31 cellular contexts compared by ENCODE assay signal in the genomic region with DNA sequence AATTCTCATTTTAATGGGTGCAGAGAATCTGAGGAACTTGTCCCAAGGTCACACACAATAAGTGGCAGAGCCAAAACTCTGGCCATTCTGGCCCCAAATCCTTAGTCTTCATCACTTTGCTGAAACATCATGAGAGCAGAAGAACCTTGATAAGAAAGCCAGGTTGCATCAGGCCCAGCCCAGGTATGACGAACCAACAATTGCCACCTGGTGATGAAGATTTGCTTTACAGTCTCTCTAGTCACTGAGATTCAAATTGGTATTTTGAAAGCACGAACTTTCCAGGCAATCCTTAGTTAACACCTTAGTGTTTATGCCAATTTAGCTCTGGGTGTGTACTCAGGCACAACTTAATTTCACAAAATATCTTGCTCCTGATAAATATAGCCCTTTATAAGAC.
"Had no signal": no experiment of that assay in that cellular context is flagged by ENCODE, and none has a peak within 500 bp of the region (broad histone marks: within the 10 kb centered on the region; RNA-seq: fewer than 3 reads in every experiment).

No MANE protein-coding gene starts in this region.

- H3K36me3 Mint-ChIP-seq: activated naive CD8-positive, alpha-beta T cell had no signal

- H3K4me3 ChIP-seq: coronary artery, dorsolateral prefrontal cortex, esophagus muscularis mucosa, gastroesophageal sphincter had no signal

- H3K27me3 Mint-ChIP-seq: activated B cell treated with CpG ODN at 0.5 μM for 24 hours; activated CD8-positive, alpha-beta T cell treated with anti-CD3 and anti-CD28 coated beads for 36 hours; activated naive CD8-positive, alpha-beta T cell; activated T-helper 17 cell treated with anti-CD3 and anti-CD28 coated beads, Interleukin-2, amount 50 U/mL, for 72 hours; central memory CD8-positive, alpha-beta T cell; dendritic cell treated with granulocyte-macrophage colony-stimulating factor and Interleukin-4, amounts not matched to agents 40 ng/mL and 50 ng/mL, for 4 days had no signal

- H3K4me3 Mint-ChIP-seq: activated B cell treated with CpG ODN at 0.5 μM for 24 hours; activated CD8-positive, alpha-beta T cell treated with anti-CD3 and anti-CD28 coated beads for 36 hours; activated naive CD8-positive, alpha-beta T cell; activated T-cell treated with anti-CD3 and anti-CD28 coated beads, Interleukin-2, amount 50 U/mL, for 4 hours; activated T-helper 17 cell treated with anti-CD3 and anti-CD28 coated beads, Interleukin-2, amount 50 U/mL, for 72 hours; central memory CD8-positive, alpha-beta T cell; dendritic cell treated with granulocyte-macrophage colony-stimulating factor and Interleukin-4, amounts not matched to agents 40 ng/mL and 50 ng/mL, for 4 days; T-helper 1 cell treated with Interleukin-12 subunit alpha and Interleukin-12 subunit beta and Interleukin-4 antibody, amounts not matched to agents 30 μg/mL and 1 μg/mL, for 36 hours; T-helper 2 cell treated with Interferon-gamma antibody and Interleukin-4, amounts not matched to agents 5 μg/mL and 100 μg/mL, for 36 hours had no signal

- H3K4me1 Mint-ChIP-seq: activated B cell treated with CpG ODN at 0.5 μM for 24 hours; activated T-helper 17 cell treated with anti-CD3 and anti-CD28 coated beads, Interleukin-2, amount 50 U/mL, for 72 hours; central memory CD8-positive, alpha-beta T cell had no signal

- ATAC-seq: activated CD4-positive, CD25-positive, alpha-beta regulatory T cell treated with anti-CD3 and anti-CD28 coated beads, Interleukin-2, amount 50 U/mL, for 24 hours; activated CD8-positive, alpha-beta T cell treated with anti-CD3 and anti-CD28 coated beads for 36 hours; activated T-cell treated with anti-CD3 and anti-CD28 coated beads, Interleukin-2, amount 50 U/mL, for 4 hours; activated T-helper 17 cell treated with anti-CD3 and anti-CD28 coated beads, Interleukin-2, amount 50 U/mL, for 72 hours; gastroesophageal sphincter had no signal

- H3K9me3 ChIP-seq: esophagus muscularis mucosa, gastroesophageal sphincter had no signal

- H3K27ac ChIP-seq: brain microvascular endothelial cell, coronary artery, dorsolateral prefrontal cortex, esophagus muscularis mucosa, gastroesophageal sphincter, WERI-Rb-1 had no signal

- H3K27me3 ChIP-seq: brain microvascular endothelial cell, dorsolateral prefrontal cortex, esophagus muscularis mucosa, gastroesophageal sphincter had no signal

- H3K9me3 Mint-ChIP-seq: activated B cell treated with CpG ODN at 0.5 μM for 24 hours; dendritic cell treated with granulocyte-macrophage colony-stimulating factor and Interleukin-4, amounts not matched to agents 40 ng/mL and 50 ng/mL, for 4 days; T-helper 2 cell treated with Interferon-gamma antibody and Interleukin-4, amounts not matched to agents 5 μg/mL and 100 μg/mL, for 36 hours had no signal

- H3K4me1 ChIP-seq: esophagus muscularis mucosa, gastroesophageal sphincter had no signal

- H3K27ac Mint-ChIP-seq: activated B cell treated with CpG ODN at 0.5 μM for 24 hours; activated CD8-positive, alpha-beta T cell treated with anti-CD3 and anti-CD28 coated beads for 36 hours; activated naive CD8-positive, alpha-beta T cell; activated T-helper 17 cell treated with anti-CD3 and anti-CD28 coated beads, Interleukin-2, amount 50 U/mL, for 72 hours; dendritic cell treated with granulocyte-macrophage colony-stimulating factor and Interleukin-4, amounts not matched to agents 40 ng/mL and 50 ng/mL, for 4 days; T-helper 1 cell treated with Interleukin-12 subunit alpha and Interleukin-12 subunit beta and Interleukin-4 antibody, amounts not matched to agents 30 μg/mL and 1 μg/mL, for 36 hours; T-helper 2 cell treated with Interferon-gamma antibody and Interleukin-4, amounts not matched to agents 5 μg/mL and 100 μg/mL, for 36 hours had no signal

- H3K36me3 ChIP-seq: brain microvascular endothelial cell, esophagus muscularis mucosa, gastroesophageal sphincter, WERI-Rb-1 had no signal

- DNase-seq: activated B cell treated with CpG ODN at 0.5 μM for 24 hours; activated CD4-positive, alpha-beta T cell treated with anti-CD3 and anti-CD28 coated beads for 48 hours; activated CD4-positive, alpha-beta T cell treated with anti-CD3 and anti-CD28 coated beads, Interleukin-2, amount 50 U/mL, for 1 hour; activated CD4-positive, alpha-beta T cell treated with anti-CD3 and anti-CD28 coated beads, Interleukin-2, amount 50 U/mL, for 48 hours; activated CD8-positive, alpha-beta memory T cell treated with anti-CD3 and anti-CD28 coated beads for 24 hours; activated CD8-positive, alpha-beta T cell treated with anti-CD3 and anti-CD28 coated beads for 36 hours; activated effector memory CD4-positive, alpha-beta T cell treated with Interleukin-2 at 50 U/mL for 16 hours; activated gamma-delta T cell treated with Interleukin-2 at 50 U/mL for 16 hours; activated naive CD4-positive, alpha-beta T cell treated with anti-CD3 and anti-CD28 coated beads, Interleukin-2, amount 50 U/mL, for 16 hours; activated naive CD4-positive, alpha-beta T cell treated with Interleukin-2 at 50 U/mL for 16 hours; activated T-cell treated with anti-CD3 and anti-CD28 coated beads, Interleukin-2, amount 50 U/mL, for 4 hours; amniotic stem cell; anterior cingulate cortex; brain microvascular endothelial cell; dorsolateral prefrontal cortex; effector memory CD4-positive, alpha-beta T cell; erythroblast; foreskin melanocyte; head of caudate nucleus; T1000; WERI-Rb-1 had no signal
